In the genomic region with DNA sequence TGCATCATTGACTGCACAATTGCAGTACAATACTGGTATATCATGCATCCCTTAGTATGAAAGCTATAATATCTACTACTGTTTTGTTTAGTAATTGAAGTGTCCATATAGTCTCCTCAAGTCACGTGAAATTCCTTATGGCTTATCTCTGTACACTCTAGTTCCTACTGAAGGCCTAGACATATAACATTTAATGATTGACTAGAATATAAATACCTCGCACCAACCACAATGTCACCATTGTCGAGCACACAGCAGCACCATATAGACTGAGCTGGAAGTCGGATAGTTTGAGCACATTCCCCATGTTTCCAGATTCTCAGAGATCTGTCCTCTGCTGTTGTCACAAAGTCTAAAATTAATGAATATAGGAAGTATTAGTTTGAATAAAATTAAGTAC, we compare ENCODE assay signal across 29 cellular contexts.
"Had no signal": no experiment of that assay in that cellular context is flagged by ENCODE, and none has a peak within 500 bp of the region (broad histone marks: within the 10 kb centered on the region; RNA-seq: fewer than 3 reads in every experiment).

No MANE protein-coding gene starts in this region.

- H3K4me1 ChIP-seq: left lung, lower lobe of right lung, neural progenitor cell, parathyroid adenoma, right atrium auricular region, stomach, testis, thyroid gland, transverse colon, upper lobe of left lung, vagina had no signal

- H3K9me3 Mint-ChIP-seq: naive B cell; natural killer cell; nephron progenitor cell; neural progenitor cell; stimulated activated naive B cell treated with anti-CD40 and anti-IgM and Interleukin-4, amounts not matched to agents 10 μg/mL and 1 μg/mL and 100 μg/mL, for 72 hours had no signal

- H3K4me1 Mint-ChIP-seq: naive B cell, nephron progenitor cell, neural progenitor cell had no signal

- DNase-seq: islet precursor cell; kidney glomerular epithelial cell; left cardiac atrium; left lung; lower lobe of right lung; mammary epithelial cell; mesenchymal stem cell; naive B cell; natural killer cell; nephron progenitor cell; occipital lobe; stimulated activated CD4-positive, alpha-beta T cell treated with anti-CD3 and anti-CD28 coated beads, Interleukin-12 subunit alpha, Interleukin-12 subunit beta, amount 100 ng/mL, for 4 hours; stimulated activated CD4-positive, alpha-beta T cell treated with anti-CD3 and anti-CD28 coated beads, Interleukin-15, amount 100 ng/mL, for 24 hours; stimulated activated CD4-positive, alpha-beta T cell treated with anti-CD3 and anti-CD28 coated beads, Interleukin-2, amount 100 ng/mL, for 24 hours; stimulated activated CD4-positive, alpha-beta T cell treated with anti-CD3 and anti-CD28 coated beads, Interleukin-4, amount 100 ng/mL, for 1 hour; stimulated activated naive B cell treated with anti-CD40 and anti-IgM and Interleukin-4, amounts not matched to agents 10 μg/mL and 1 μg/mL and 100 μg/mL, for 72 hours; stimulated activated naive CD8-positive, alpha-beta T cell treated with anti-CD3 and anti-CD28 coated beads, Interleukin-15, Interleukin-2, amounts not matched to agents 100 U/mL and 50 U/mL, for 24 hours; stomach; testis; thyroid gland; transverse colon; upper lobe of left lung had no signal

- H3K27me3 ChIP-seq: left lung, neural progenitor cell, neutrophil, right atrium auricular region, stomach, testis, thyroid gland, transverse colon, upper lobe of left lung, vagina had no signal

- H3K27ac Mint-ChIP-seq: nephron progenitor cell; neural progenitor cell; stimulated activated naive B cell treated with anti-CD40 and anti-IgM and Interleukin-4, amounts not matched to agents 10 μg/mL and 1 μg/mL and 100 μg/mL, for 72 hours had no signal

- H3K9me3 ChIP-seq: left lung, lower lobe of right lung, neutrophil, right atrium auricular region, stomach, testis, thyroid gland, transverse colon, upper lobe of left lung, vagina had no signal

- H3K9ac ChIP-seq: neural progenitor cell, parathyroid adenoma had no signal

- H3K4me3 ChIP-seq: left lung, lower lobe of right lung, neural progenitor cell, right atrium auricular region, skin epidermis, stomach, testis, thyroid gland, transverse colon, upper lobe of left lung, vagina had no signal

- H3K4me3 Mint-ChIP-seq: naive B cell; natural killer cell; nephron progenitor cell; neural progenitor cell; stimulated activated naive B cell treated with anti-CD40 and anti-IgM and Interleukin-4, amounts not matched to agents 10 μg/mL and 1 μg/mL and 100 μg/mL, for 72 hours had no signal

- H3K27me3 Mint-ChIP-seq: naive B cell; stimulated activated naive B cell treated with anti-CD40 and anti-IgM and Interleukin-4, amounts not matched to agents 10 μg/mL and 1 μg/mL and 100 μg/mL, for 72 hours had no signal

- H3K27ac ChIP-seq: left lung, lower lobe of right lung, neural progenitor cell, neutrophil, parathyroid adenoma, right atrium auricular region, skin epidermis, stomach, testis, thyroid gland, upper lobe of left lung, vagina had no signal

- ATAC-seq: left cardiac atrium; left lung; lower lobe of right lung; natural killer cell; sciatic nerve; stimulated activated naive B cell treated with anti-CD40 and anti-IgM and Interleukin-4, amounts not matched to agents 10 μg/mL and 1 μg/mL and 100 μg/mL, for 72 hours; stimulated activated naive CD8-positive, alpha-beta T cell treated with anti-CD3 and anti-CD28 coated beads, Interleukin-15, Interleukin-2, amounts not matched to agents 100 U/mL and 50 U/mL, for 24 hours had no signal
